8 cellular contexts compared by ENCODE assay signal in genomic region chr17:57257213-57257873, GRCh38. TPM values are rescaled to one million over a fixed set of nuclear protein-coding genes. Genes with fewer than 3 reads are reported as not detected.
A peak's percentile ranks its signal among the peaks of the same experiment; 100 is the strongest.
DNase-seq lines count a peak whose midpoint lies in the region; ATAC-seq and TF ChIP-seq lines count a peak whose summit lies in the region.

No MANE protein-coding gene starts in this region.

- peaks cover 0 to 29% (median 20%) of the 10 kb centered on the region in 3 donors for H3K36me3 Mint-ChIP-seq in naive thymus-derived CD8-positive, alpha-beta T cell

- POLR2A ChIA-PET in naive thymus-derived CD8-positive, alpha-beta T cell (lab: Charles Lee), result interaction anchor here (0.6 to 2.1 kb wide), 13 partner anchors 13 to 689 kb away, joined by 3 to 8 read pairs (median 3); no protein-coding TSS in a partner anchor

- H3K4me3 Mint-ChIP-seq in naive thymus-derived CD8-positive, alpha-beta T cell, result peak overlapping the region; percentile 74 to 99 (median 92)

- H3K27ac ChIP-seq in Peyer's patch, result peak overlapping the region in 3 of 4 donors; percentile 89 to 94 (median 92)
- H3K27ac ChIP-seq in coronary artery, result peak overlapping the region; percentile 98 to 99

- H3K36me3 ChIP-seq in Peyer's patch, result peaks cover 0 to 5% (median 0%) of the 10 kb centered on the region in 3 donors

- H3K4me3 ChIP-seq in Peyer's patch (peak overlapping the region; percentile 87 to 98 (median 92)), coronary artery (peak overlapping the region; percentile 96)

- H3K4me1 ChIP-seq in Peyer's patch, result peaks cover 0 to 8% (median 1%) of the 10 kb centered on the region in 4 donors

- H3K4me1 Mint-ChIP-seq in naive thymus-derived CD8-positive, alpha-beta T cell, result peaks cover 28 to 69% (median 54%) of the 10 kb centered on the region in 4 donors

- peak; percentile 28 to 37 for ATAC-seq in naive thymus-derived CD8-positive, alpha-beta T cell
- no peak for ATAC-seq in HG03025 (IDR thresholded peaks at IDR 0.05; ENCODE audit: low FRiP score, unreplicated experiment)
- ATAC-seq in HG03280 (IDR thresholded peaks at IDR 0.05; ENCODE audit: unreplicated experiment), result no peak

- TF ChIP-seq POLR2A in Peyer's patch (IDR thresholded peaks at IDR 0.05), result no peak

- DNase-seq in NCI-H524 (lab: John Stamatoyannopoulos, UW) (peak; percentile 32 to 43), NCI-H524 treated with DMSO at 0.1 percent for 48 hours (lab: John Stamatoyannopoulos, UW) (no peak), Peyer's patch (peak in 2 of 3 donors; percentile 35 to 62), coronary artery (ENCODE audit: low spot score) (no peak), NCI-H345 treated with DMSO at 0.1 percent for 48 hours (lab: John Stamatoyannopoulos, UW; ENCODE audit: unreplicated experiment) (no peak)
- DNase-seq in naive thymus-derived CD8-positive, alpha-beta T cell, result peak in 8 of 10 donors; percentile 14 to 39 (median 28)

- no peaks in the 10 kb centered on the region for H3K27me3 ChIP-seq in Peyer's patch

- no peaks in the 10 kb centered on the region for H3K9me3 ChIP-seq in Peyer's patch

- TF ChIP-seq CTCF in Peyer's patch (IDR thresholded peaks at IDR 0.05), result no peak
- no peak for TF ChIP-seq CTCF in coronary artery (IDR thresholded peaks at IDR 0.05)

- peak overlapping the region; percentile 82 to 95 (median 92) for H3K27ac Mint-ChIP-seq in naive thymus-derived CD8-positive, alpha-beta T cell

- H3K9me3 Mint-ChIP-seq in naive thymus-derived CD8-positive, alpha-beta T cell, result peaks cover 0 to 2% (median 0%) of the 10 kb centered on the region in 9 donors

- no peaks in the 10 kb centered on the region for H3K27me3 Mint-ChIP-seq in naive thymus-derived CD8-positive, alpha-beta T cell

RNA-seq across cellular contexts. Expression of gene MSI2, which starts 1.0 kb away (rescaled TPM):
- 10 to 100 TPM; 25.9 to 39.0 (median 29.2) TPM for total RNA-seq in Peyer's patch
- 100 to 1,000 TPM; 122 to 136 TPM for total RNA-seq in naive thymus-derived CD8-positive, alpha-beta T cell
- polyA plus RNA-seq in naive thymus-derived CD8-positive, alpha-beta T cell, result 1 to 10 TPM; 2.5 to 4.9 (median 3.8) TPM

Comparison
In these comparisons a context has a peak if more than half of its experiments do, and no peak if none do; other contexts are left out.
1. DNase-seq: peak in NCI-H524 (2 of 2), Peyer's patch (2 of 3) and naive thymus-derived CD8-positive, alpha-beta T cell (8 of 10); none in NCI-H524 treated with DMSO at 0.1 percent for 48 hours (single experiment), coronary artery (single experiment) and NCI-H345 treated with DMSO at 0.1 percent for 48 hours (single experiment).
2. ATAC-seq: peak in naive thymus-derived CD8-positive, alpha-beta T cell (2 of 2); none in HG03025 (single experiment) and HG03280 (single experiment).